8 cellular contexts compared by ENCODE assay signal in genomic region chr10:119209050-119209735, GRCh38. TPM values are rescaled to one million over a fixed set of nuclear protein-coding genes. Genes with fewer than 3 reads are reported as not detected.
A peak's percentile ranks its signal among the peaks of the same experiment; 100 is the strongest.
DNase-seq lines count a peak whose midpoint lies in the region; ATAC-seq and TF ChIP-seq lines count a peak whose summit lies in the region.

No MANE protein-coding gene starts in this region.

- peak; percentile 68 for DNase-seq in Ammon's horn (ENCODE audit: low spot score)
- peak; percentile 50 for DNase-seq in HCEC 1CT
- DNase-seq in amygdala (lab: John Stamatoyannopoulos, UW) = peak in 36 of 56 donors; percentile 2 to 58 (median 25)
- DNase-seq in left ventricle myocardium superior = peak; percentile 71
- peak; percentile 71 to 73 for DNase-seq in psoas muscle

- H3K9me3 ChIP-seq in SU-DHL-6 (ENCODE audit: insufficient read depth, low read length) = no peaks in the 10 kb centered on the region
- no peaks in the 10 kb centered on the region for H3K9me3 ChIP-seq in psoas muscle

- H3K27me3 ChIP-seq in SU-DHL-6 (ENCODE audit: low read length) (no peaks in the 10 kb centered on the region), psoas muscle (ENCODE audit: insufficient read depth in 3 of 3, low read length in 2 of 3) (no peaks in the 10 kb centered on the region)

- 18 to 32% (median 31%) methylated on average over 15 of the region's 15 CpGs for WGBS in psoas muscle, 3 donors

- intact Hi-C loops in left ventricle myocardium superior (cut with micrococcal nuclease) (loop anchor here (10.0 kb wide), 1 partner anchor 206 kb away; no protein-coding TSS in a partner anchor), psoas muscle (cut with DNase I) (loop anchor here in 1 of 2 donors (5.0 kb wide), 1 partner anchor 88 kb away; no protein-coding TSS in a partner anchor)

- H3K36me3 ChIP-seq in SU-DHL-6 (ENCODE audit: low read length) (no peaks in the 10 kb centered on the region), psoas muscle (ENCODE audit: insufficient read depth in 1 of 2, low read depth in 1 of 2) (no peaks in the 10 kb centered on the region)

- H3K9ac ChIP-seq in SU-DHL-6 (ENCODE audit: low read length) = 0 out of 2 replicates have a peak overlapping the region, but pooled peaks have one; percentile 52

- peak; percentile 8 for ATAC-seq in left ventricle myocardium superior
- peak in 1 of 4 donors; percentile 36 for ATAC-seq in psoas muscle
- no peak for ATAC-seq in GM21390 (IDR thresholded peaks at IDR 0.05; ENCODE audit: unreplicated experiment)
- no peak for ATAC-seq in HG03460 (IDR thresholded peaks at IDR 0.05; ENCODE audit: unreplicated experiment)

- H3K4me1 ChIP-seq in psoas muscle = no peaks in the 10 kb centered on the region

- H3K9me2 ChIP-seq in SU-DHL-6 (replicated peaks; ENCODE audit: insufficient read depth, low read length) = no peaks in the 10 kb centered on the region

- no peaks in the 10 kb centered on the region for H4K20me1 ChIP-seq in SU-DHL-6 (ENCODE audit: low read depth, low read length)

- H3K4me2 ChIP-seq in SU-DHL-6 (ENCODE audit: low read depth, low read length, poor library complexity, severe bottlenecking) = peak overlapping the region; percentile 67

- H3K27ac ChIP-seq in SU-DHL-6 (ENCODE audit: low read depth, low read length) = no peak overlapping the region
- H3K27ac ChIP-seq in psoas muscle = peak overlapping the region; percentile 76

- no peak overlapping the region for H3K4me3 ChIP-seq in SU-DHL-6 (ENCODE audit: insufficient read depth, low read length, poor library complexity, severe bottlenecking)
- H3K4me3 ChIP-seq in psoas muscle = peak overlapping the region; percentile 87

- 0 out of 2 replicates have a peak, but pooled peaks cover 3% of the 10 kb centered on the region for H3F3A ChIP-seq in SU-DHL-6 (ENCODE audit: insufficient read depth)

- H2AFZ ChIP-seq in SU-DHL-6 (ENCODE audit: low read depth, low read length, severe bottlenecking) = no peak overlapping the region

- H3K79me2 ChIP-seq in SU-DHL-6 (ENCODE audit: insufficient read depth, low read length) = no peaks in the 10 kb centered on the region

- TF ChIP-seq CTCF in SU-DHL-6 (IDR thresholded peaks at IDR 0.05; ENCODE audit: insufficient read depth, low read length, poor library complexity, severe bottlenecking) (peak; percentile 76), psoas muscle (IDR thresholded peaks at IDR 0.05) (peak; percentile 64)

RNA-seq across cellular contexts. Expression of gene GRK5, which starts 1.8 kb away (rescaled TPM):
- 43.4 TPM for total RNA-seq in left ventricle myocardium superior
- 10 to 100 TPM in 2 of 4 donors, 1 to 10 TPM in 2; 8.0 to 15.5 (median 10.1) TPM for total RNA-seq in psoas muscle
- polyA plus RNA-seq in psoas muscle = 1 to 10 TPM; 7.0 to 7.7 (median 7.3) TPM

RNA-seq across cellular contexts. Expression of gene PRDX3, which starts 30.6 kb away (rescaled TPM):
- total RNA-seq in left ventricle myocardium superior (288 TPM), psoas muscle (100 to 1,000 TPM; 186 to 212 (median 201) TPM)
- 100 to 1,000 TPM; 182 to 331 (median 204) TPM for polyA plus RNA-seq in psoas muscle

RNA-seq across cellular contexts. Expression of gene SFXN4, which starts 43.7 kb away (rescaled TPM):
- total RNA-seq in left ventricle myocardium superior (43.0 TPM), psoas muscle (10 to 100 TPM; 37.1 to 48.9 (median 43.9) TPM)
- polyA plus RNA-seq in psoas muscle = 10 to 100 TPM; 49.0 to 67.2 (median 65.7) TPM
